Comparison of ENCODE assay signal across 1 cellular context in the genomic region with DNA sequence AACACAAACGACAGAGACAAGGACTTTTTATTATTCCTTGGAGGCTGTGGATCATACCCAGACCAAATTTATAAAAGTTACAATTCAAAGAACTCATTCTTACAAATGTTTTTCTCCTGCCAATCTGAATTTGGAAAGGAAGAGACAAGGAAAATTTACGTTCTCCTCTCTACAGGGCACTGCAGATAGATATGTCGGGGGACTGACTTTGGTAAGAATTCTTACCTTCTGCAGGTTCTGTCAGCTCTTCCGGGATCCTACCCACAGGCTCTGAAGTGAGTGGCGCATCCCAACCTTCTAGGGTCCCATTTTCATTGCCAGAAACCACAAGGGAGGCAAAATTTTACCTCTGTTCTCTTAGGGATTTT.
TF ChIP-seq lines count a peak whose summit lies in the region.

No MANE protein-coding gene starts in this region.

TF ChIP-seq in endothelial cell of umbilical vein, 7 proteins besides CTCF, POLR2A, EP300 and RAD21:
- TF ChIP-seq GATA2 (IDR thresholded peaks at IDR 0.05; ENCODE audit: insufficient read depth, insufficient read length, low read depth, low read length): no peak
- no peak for TF ChIP-seq EZH2 (IDR thresholded peaks at IDR 0.05; ENCODE audit: borderline replicate concordance, low read depth, low read length, severe bottlenecking)
- no peak for TF ChIP-seq FOS (IDR thresholded peaks at IDR 0.05; ENCODE audit: borderline replicate concordance, insufficient read depth, low read length)
- no peak for TF ChIP-seq MYC (IDR thresholded peaks at IDR 0.05; ENCODE audit: low read depth, low read length)
